ENCODE assay signal across 14 cellular contexts in genomic region chrX:95056901-95057300, GRCh38.
DNase-seq lines count a peak whose midpoint lies in the region; ATAC-seq, FAIRE-seq and TF ChIP-seq lines count a peak whose summit lies in the region.
"Had no signal": no experiment of that assay in that cellular context is flagged by ENCODE, and none has a peak within 500 bp of the region (broad histone marks: within the 10 kb centered on the region; RNA-seq: fewer than 3 reads in every experiment).

No MANE protein-coding gene starts in this region.

- no peaks in the 10 kb centered on the region for H3K79me1 ChIP-seq in H1 (ENCODE audit: low read depth, low read length)

- 73% methylated on average over 4 of the region's 4 CpGs; no CpG with 5 or more reads in 1 of the 2 experiments for WGBS in H1 (ENCODE audit: extremely low coverage in 1 of 2, insufficient coverage in 1 of 2, insufficient read length in 1 of 2, insufficient replicate concordance in 2 of 2, low coverage in 1 of 2, low lambda C conversion rate in 2 of 2, missing lambda C conversion rate in 1 of 2), 2 experiments

- no peaks in the 10 kb centered on the region for H3F3A ChIP-seq in PC-3 (ENCODE audit: low read length, unreplicated experiment)

- H2AK5ac ChIP-seq in H1 (ENCODE audit: low read depth, low read length) = no peak overlapping the region

- H3K9me3 ChIP-seq in PC-3 (ENCODE audit: low read length) (no peaks in the 10 kb centered on the region), H1 (ENCODE audit: insufficient read depth in 2 of 2, low read depth in 1 of 2, low read length in 1 of 2) (no peaks in the 10 kb centered on the region)
- H3K9me3 ChIP-seq: tibial artery had no signal

- TF ChIP-seq CTCF in PC-3 (conservative IDR thresholded peaks at IDR 0.05; ENCODE audit: low read depth, low read length) = peak; percentile 55
- TF ChIP-seq CTCF in H1 (IDR thresholded peaks at IDR 0.05; ENCODE audit: control extremely low read depth in 1 of 3, insufficient read depth in 1 of 3, low read depth in 1 of 3, low read length in 3 of 3) = peak in 1 of 3 experiments; percentile 30; a peak in 2 of 4 replicates
- TF ChIP-seq CTCF in retinal pigment epithelial cell (conservative IDR thresholded peaks at IDR 0.05; ENCODE audit: low read depth, low read length) = peak; percentile 27

- BruUV-seq in PC-3 (replicated peaks; lab: Mats Ljungman, UMichigan) = no TSS peak

- no peak overlapping the region for H3K27ac ChIP-seq in PC-3 (ENCODE audit: low read length)
- H3K27ac ChIP-seq in H1 (ENCODE audit: low read depth, low read length) = no peak overlapping the region
- H3K27ac ChIP-seq: tibial artery had no signal

- no peak overlapping the region for H2AFZ ChIP-seq in PC-3 (ENCODE audit: low read length)
- H2AFZ ChIP-seq in H1 (ENCODE audit: low read length) = no peak overlapping the region

- H3K4ac ChIP-seq in H1 (replicated peaks; ENCODE audit: insufficient read length, low read depth, low read length) = no peak overlapping the region

- no peak overlapping the region for H4K8ac ChIP-seq in H1 (ENCODE audit: extremely low read depth, insufficient read depth, low read length)

- no peaks in the 10 kb centered on the region for H4K20me1 ChIP-seq in PC-3 (ENCODE audit: low read length)
- no peaks in the 10 kb centered on the region for H4K20me1 ChIP-seq in H1 (replicated peaks in 1 of 2; ENCODE audit: control insufficient read depth in 1 of 2, insufficient read depth in 2 of 2, low read length in 2 of 2)

- no peaks in the 10 kb centered on the region for H3K23me2 ChIP-seq in H1 (ENCODE audit: low read depth, low read length)

- TF ChIP-seq POLR2A in H1 (IDR thresholded peaks at IDR 0.05; ENCODE audit: control extremely low read depth in 1 of 2, low read depth in 2 of 2, low read length in 2 of 2) = no peak

- H2BK120ac ChIP-seq in H1 (replicated peaks; ENCODE audit: low read depth, low read length) = no peak overlapping the region

- H3K79me2 ChIP-seq in PC-3 (ENCODE audit: low read length) (no peaks in the 10 kb centered on the region), H1 (ENCODE audit: control insufficient read depth in 1 of 2, insufficient read depth in 2 of 2, low read length in 2 of 2) (no peaks in the 10 kb centered on the region)

- H4K5ac ChIP-seq in H1 (ENCODE audit: insufficient read length, low read depth, low read length) = no peak overlapping the region

- peak; percentile 84 for FAIRE-seq in H1 (lab: Jason Lieb, UNC)
- FAIRE-seq: G401.6, HTR-8/SVneo had no signal

- TF ChIP-seq RAD21 in H1 (IDR thresholded peaks at IDR 0.05 in 1 of 2, conservative IDR thresholded peaks at IDR 0.05 in 1 of 2; ENCODE audit: low read depth in 2 of 2, low read length in 2 of 2) = peak; percentile 56 to 63

- no peaks in the 10 kb centered on the region for H3K27me3 ChIP-seq in PC-3 (ENCODE audit: low read length)
- no peaks in the 10 kb centered on the region for H3K27me3 ChIP-seq in H1 (replicated peaks in 1 of 4; ENCODE audit: control insufficient read depth in 3 of 4, extremely low read depth in 1 of 4, insufficient read depth in 3 of 4, low read length in 3 of 4)
- H3K27me3 ChIP-seq: tibial artery had no signal

- H3K36me3 ChIP-seq in PC-3 (ENCODE audit: low read depth, low read length) (no peaks in the 10 kb centered on the region), H1 (ENCODE audit: control insufficient read depth in 2 of 4, insufficient read depth in 4 of 4, low read length in 3 of 4) (no peaks in the 10 kb centered on the region)
- H3K36me3 ChIP-seq: tibial artery had no signal

- H3K4me2 ChIP-seq in PC-3 (ENCODE audit: low read length) (no peak overlapping the region), H1 (ENCODE audit: insufficient read depth in 1 of 2, low read depth in 2 of 2, low read length in 2 of 2) (no peak overlapping the region)

- no peak overlapping the region for H3K18ac ChIP-seq in H1 (ENCODE audit: extremely low read depth, low read length)

- H3K9ac ChIP-seq in PC-3 (ENCODE audit: low read length) (no peak overlapping the region), H1 (replicated peaks in 1 of 4; ENCODE audit: extremely low read depth in 1 of 4, low read depth in 3 of 4, low read length in 3 of 4) (no peak overlapping the region)

- no peak overlapping the region for H2BK12ac ChIP-seq in H1 (ENCODE audit: low read depth, low read length)

- H3K4me3 ChIP-seq in PC-3 (ENCODE audit: low read length) = no peak overlapping the region
- no peak overlapping the region for H3K4me3 ChIP-seq in H1 (ENCODE audit: extremely low read depth in 1 of 4, insufficient read depth in 2 of 4, low read depth in 3 of 4, low read length in 4 of 4)
- no peak overlapping the region for H3K4me3 ChIP-seq in retinal pigment epithelial cell (ENCODE audit: low read length)
- H3K4me3 ChIP-seq: tibial artery had no signal

- peaks cover 21% of the 10 kb centered on the region for H3K4me1 ChIP-seq in PC-3 (ENCODE audit: insufficient read depth, low read length)
- H3K4me1 ChIP-seq in H1 (replicated peaks in 1 of 4; ENCODE audit: control insufficient read depth in 3 of 4, insufficient read depth in 4 of 4, low read length in 3 of 4) = no peaks in the 10 kb centered on the region
- H3K4me1 ChIP-seq: tibial artery had no signal

- DNase-seq in NCI-H1417 (lab: John Stamatoyannopoulos, UW) = peak; percentile 6 to 50 (median 10)
- no peak for DNase-seq in NCI-H1417 treated with DMSO at 0.1 percent for 48 hours (lab: John Stamatoyannopoulos, UW)
- peak; percentile 46 for DNase-seq in PC-3
- no peak for DNase-seq in H1 (ENCODE audit: low read depth in 1 of 2, low spot score in 2 of 2)
- peak; percentile 12 for DNase-seq in retinal pigment epithelial cell (ENCODE audit: low read depth)
- no peak for DNase-seq in NCI-H2171 (lab: John Stamatoyannopoulos, UW)
- DNase-seq: activated CD8-positive, alpha-beta memory T cell treated with anti-CD3 and anti-CD28 coated beads, Interleukin-2, amount 50 U/mL, for 4 hours; amygdala; NCI-H1694 treated with DMSO at 0.1 percent for 48 hours; tibial artery had no signal

- no peak overlapping the region for H2BK20ac ChIP-seq in H1 (ENCODE audit: low read length)

- no peak overlapping the region for H3K23ac ChIP-seq in H1 (ENCODE audit: insufficient read length)

- peak; percentile 51 for ATAC-seq in PC-3
- no peak for ATAC-seq in HG03175 (IDR thresholded peaks at IDR 0.05; ENCODE audit: unreplicated experiment)
- no peak for ATAC-seq in GM18870 (IDR thresholded peaks at IDR 0.05; ENCODE audit: unreplicated experiment)

- no peak overlapping the region for H4K91ac ChIP-seq in H1 (replicated peaks; ENCODE audit: insufficient read length, low read length)

- POLR2A ChIA-PET in PC-3 (lab: Charles Lee; ENCODE audit: unreplicated experiment) = no interaction called here
- POLR2A ChIA-PET in H1 (lab: Charles Lee; ENCODE audit: partially characterized antibody) = no interaction called here

- no peak overlapping the region for H2BK5ac ChIP-seq in H1 (ENCODE audit: low read depth, low read length)

- no peak overlapping the region for H3K14ac ChIP-seq in H1 (ENCODE audit: insufficient read length)

- H3K56ac ChIP-seq in H1 (replicated peaks; ENCODE audit: insufficient read length, low read depth, low read length) = no peak overlapping the region

- intact Hi-C loops in PC-3 (cut with micrococcal nuclease) = loop anchor here (10.0 kb wide), 1 partner anchor 708 kb away; no protein-coding TSS in a partner anchor

- no peaks in the 10 kb centered on the region for H3K9me2 ChIP-seq in PC-3 (replicated peaks; ENCODE audit: low read length)

- H2BK15ac ChIP-seq in H1 (ENCODE audit: low read length) = no peak overlapping the region

- TF ChIP-seq EP300 in H1 (IDR thresholded peaks at IDR 0.05; ENCODE audit: borderline replicate concordance in 1 of 2, low read depth in 2 of 2, low read length in 2 of 2) = no peak

- CTCF ChIA-PET in PC-3 (lab: Charles Lee) (no interaction called here), H1 (lab: Charles Lee; ENCODE audit: partially characterized antibody) (interaction anchor here (1.6 kb wide), 1 partner anchor 16 kb away, joined by 3 read pairs; no protein-coding TSS in a partner anchor)

TF ChIP-seq in H1, 55 proteins besides CTCF, POLR2A, EP300 and RAD21:
- TF ChIP-seq USF2 (IDR thresholded peaks at IDR 0.05; ENCODE audit: low read length) = no peak
- no peak for TF ChIP-seq ATF3 (IDR thresholded peaks at IDR 0.05; ENCODE audit: insufficient read depth, low read depth, low read length)
- TF ChIP-seq RBBP5 (IDR thresholded peaks at IDR 0.05; ENCODE audit: borderline replicate concordance, low read depth, low read length) = no peak

Comparison
In these comparisons a context has a peak if more than half of its experiments do, and no peak if none do; other contexts are left out.
1. DNase-seq: peak in NCI-H1417 (3 of 3), PC-3 (single experiment) and retinal pigment epithelial cell (single experiment); none in NCI-H1417 treated with DMSO at 0.1 percent for 48 hours (single experiment), H1 (0 of 2) and NCI-H2171 (single experiment).